Comparison of ENCODE assay signal across 17 cellular contexts in the genomic region with DNA sequence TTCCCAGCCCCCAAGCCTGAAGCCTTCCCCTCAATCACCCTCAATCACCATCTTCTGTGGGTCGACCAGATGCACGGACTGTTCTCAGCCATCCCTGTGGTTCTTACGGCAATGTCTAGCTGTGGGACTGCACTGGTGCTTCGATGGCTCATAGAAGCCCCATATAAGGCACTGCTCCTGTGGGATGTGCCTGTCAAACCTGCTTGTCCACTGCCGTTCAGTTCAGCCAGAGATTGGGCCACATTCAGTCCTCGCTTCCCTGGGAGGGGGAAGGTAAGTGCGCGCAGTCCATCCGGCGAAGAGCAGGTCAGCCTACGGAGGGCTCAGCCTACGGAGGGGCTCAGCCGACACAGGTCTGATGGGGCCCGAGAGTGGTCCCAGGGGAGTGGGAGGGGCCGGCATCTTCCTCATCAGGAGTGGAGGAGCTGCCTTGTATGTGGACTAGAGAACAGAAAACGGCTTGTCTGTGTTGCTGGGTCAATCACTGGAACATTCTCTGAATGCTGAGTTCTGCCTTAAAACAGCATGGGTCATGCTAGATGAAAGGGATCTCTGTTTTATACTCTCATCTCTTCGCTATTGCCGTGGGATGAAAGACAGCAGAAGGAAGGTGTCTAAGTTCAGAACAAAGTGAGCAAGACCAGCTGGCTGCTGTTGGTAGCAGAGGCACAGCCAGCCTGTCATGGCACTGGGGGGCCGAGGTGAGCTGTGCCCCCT. TPM values are rescaled to one million over a fixed set of nuclear protein-coding genes. Genes with fewer than 3 reads are reported as not detected.
DNase-seq lines count a peak whose midpoint lies in the region; ATAC-seq, FAIRE-seq and TF ChIP-seq lines count a peak whose summit lies in the region.
"Had no signal": no experiment of that assay in that cellular context is flagged by ENCODE, and none has a peak within 500 bp of the region (broad histone marks: within the 10 kb centered on the region; RNA-seq: fewer than 3 reads in every experiment).

Gene CARD14, plus strand, starts transcription at position 247 of the 717 bp plus-strand sequence. CDS start 11,409 bp downstream, outside the sequence.

- WGBS in smooth muscle cell (ENCODE audit: low lambda C conversion rate), result 67% methylated on average over 19 of the region's 19 CpGs

- no peaks in the 10 kb centered on the region for H3K36me3 Mint-ChIP-seq in naive thymus-derived CD8-positive, alpha-beta T cell

- TF ChIP-seq CTCF in VCaP (conservative IDR thresholded peaks at IDR 0.05), result no peak
- TF ChIP-seq CTCF in left lung (IDR thresholded peaks at IDR 0.05), result no peak
- no peak for TF ChIP-seq CTCF in smooth muscle cell (IDR thresholded peaks at IDR 0.05; ENCODE audit: borderline replicate concordance, insufficient read depth, poor library complexity, severe bottlenecking)
- TF ChIP-seq CTCF in foreskin fibroblast (IDR thresholded peaks at IDR 0.05; ENCODE audit: low read depth, low read length), result no peak

- H3K9me3 Mint-ChIP-seq in naive thymus-derived CD8-positive, alpha-beta T cell, result no peaks in the 10 kb centered on the region
- H3K9me3 Mint-ChIP-seq: dendritic cell treated with granulocyte-macrophage colony-stimulating factor and Interleukin-4, amounts not matched to agents 40 ng/mL and 50 ng/mL, for 4 days had no signal

- H3K27ac ChIP-seq in VCaP (peak within 1 kb of the TSS; percentile 74), left lung (no peak within 1 kb of the TSS), smooth muscle cell (ENCODE audit: low read depth) (no peak within 1 kb of the TSS)
- H3K27ac ChIP-seq: ascending aorta had no signal

- intact Hi-C loops in left lung (cut with DNase I), result no loop called here

- H3K27me3 Mint-ChIP-seq in naive thymus-derived CD8-positive, alpha-beta T cell, result peaks cover 0 to 6% (median 3%) of the 10 kb centered on the region in 5 donors

- H3K36me3 ChIP-seq in left lung (no peaks in the 10 kb centered on the region), smooth muscle cell (ENCODE audit: low read depth) (no peaks in the 10 kb centered on the region)
- H3K36me3 ChIP-seq: ascending aorta had no signal

- H3K4me3 Mint-ChIP-seq in naive thymus-derived CD8-positive, alpha-beta T cell, result no peak within 1 kb of the TSS
- H3K4me3 Mint-ChIP-seq: dendritic cell treated with granulocyte-macrophage colony-stimulating factor and Interleukin-4, amounts not matched to agents 40 ng/mL and 50 ng/mL, for 4 days had no signal

- H3K27me3 ChIP-seq in left lung (no peaks in the 10 kb centered on the region), smooth muscle cell (ENCODE audit: low read depth) (no peaks in the 10 kb centered on the region)
- H3K27me3 ChIP-seq: ascending aorta had no signal

- peak within 1 kb of the TSS in 1 of 10 donors; percentile 49 for H3K27ac Mint-ChIP-seq in naive thymus-derived CD8-positive, alpha-beta T cell
- H3K27ac Mint-ChIP-seq: dendritic cell treated with granulocyte-macrophage colony-stimulating factor and Interleukin-4, amounts not matched to agents 40 ng/mL and 50 ng/mL, for 4 days had no signal

- no peaks in the 10 kb centered on the region for H4K20me1 ChIP-seq in smooth muscle cell (ENCODE audit: low read depth)

- no peaks in the 10 kb centered on the region for H3F3A ChIP-seq in smooth muscle cell (ENCODE audit: low read depth)

- H3K4me1 ChIP-seq in left lung (no peaks in the 10 kb centered on the region), smooth muscle cell (ENCODE audit: low read depth) (no peaks in the 10 kb centered on the region)
- H3K4me1 ChIP-seq: ascending aorta had no signal

- no peak within 1 kb of the TSS for H3K4me3 ChIP-seq in left lung
- H3K4me3 ChIP-seq in smooth muscle cell, result no peak within 1 kb of the TSS
- H3K4me3 ChIP-seq in foreskin fibroblast (ENCODE audit: low read depth in 1 of 2, low read length in 2 of 2), result no peak within 1 kb of the TSS
- H3K4me3 ChIP-seq: ascending aorta had no signal

- H2AFZ ChIP-seq in smooth muscle cell (ENCODE audit: low read depth), result peak within 1 kb of the TSS; percentile 71

- ATAC-seq in left lung (peak; percentile 95), HG02588 (IDR thresholded peaks at IDR 0.05; ENCODE audit: unreplicated experiment) (no peak)
- ATAC-seq in naive thymus-derived CD8-positive, alpha-beta T cell, result no peak
- ATAC-seq: right cardiac atrium, Right ventricle myocardium inferior had no signal

- H3K9ac ChIP-seq in smooth muscle cell (ENCODE audit: low read depth), result no peak within 1 kb of the TSS

- POLR2A ChIA-PET in naive thymus-derived CD8-positive, alpha-beta T cell (lab: Charles Lee), result no interaction called here

- H3K4me2 ChIP-seq in smooth muscle cell, result peak within 1 kb of the TSS; percentile 50

- no peak for FAIRE-seq in GM19239 (lab: Jason Lieb, UNC)

- no peaks in the 10 kb centered on the region for H3K9me3 ChIP-seq in left lung
- no peaks in the 10 kb centered on the region for H3K9me3 ChIP-seq in smooth muscle cell (replicated peaks; ENCODE audit: low read depth)
- H3K9me3 ChIP-seq: ascending aorta had no signal

- DNase-seq in HPDE6-E6E7 (ENCODE audit: extremely low spot score) (peak; percentile 85), left lung (no peak), smooth muscle cell (lab: John Stamatoyannopoulos, UW; ENCODE audit: unreplicated experiment) (no peak), foreskin fibroblast (no peak), GM19239 (ENCODE audit: insufficient read length, low spot score) (no peak)
- DNase-seq in naive thymus-derived CD8-positive, alpha-beta T cell, result no peak
- DNase-seq: activated CD4-positive, alpha-beta T cell treated with anti-CD3 and anti-CD28 coated beads, Interleukin-2, amount 50 U/mL, for 4 hours; C1 segment of cervical spinal cord; NCI-H1436 treated with DMSO at 0.1 percent for 48 hours; NCI-H82; right cardiac atrium; stimulated activated CD4-positive, alpha-beta T cell treated with anti-CD3 and anti-CD28 coated beads, Interleukin-4, amount 100 ng/mL, for 24 hours had no signal

- H3K4me1 Mint-ChIP-seq in naive thymus-derived CD8-positive, alpha-beta T cell, result peaks cover 0 to 6% (median under 1%) of the 10 kb centered on the region in 4 donors

- H3K79me2 ChIP-seq in smooth muscle cell (ENCODE audit: low read depth), result no peaks in the 10 kb centered on the region

RNA-seq across cellular contexts. Expression of gene CARD14, which starts in this region (rescaled TPM):
- total RNA-seq in left lung (1 to 10 TPM in 1 of 2 donors, under 1 TPM in 1; 0.41 to 1.0 TPM), smooth muscle cell (1.8 and 3.9 TPM in 2 replicates)
- 1.0 and 3.9 TPM in 2 replicates for polyA plus RNA-seq in smooth muscle cell
- not detected for total RNA-seq in naive thymus-derived CD8-positive, alpha-beta T cell
- polyA plus RNA-seq in naive thymus-derived CD8-positive, alpha-beta T cell, result not detected
- total RNA-seq: Right ventricle myocardium inferior had no signal
